ENCODE assay signal across 9 cellular contexts in genomic region chr11:71286701-71287643, GRCh38. TPM values are rescaled to one million over a fixed set of nuclear protein-coding genes. Genes with fewer than 3 reads are reported as not detected.
A peak's percentile ranks its signal among the peaks of the same experiment; 100 is the strongest.
DNase-seq lines count a peak whose midpoint lies in the region; ATAC-seq and TF ChIP-seq lines count a peak whose summit lies in the region.
"Had no signal": no experiment of that assay in that cellular context is flagged by ENCODE, and none has a peak within 500 bp of the region (broad histone marks: within the 10 kb centered on the region; RNA-seq: fewer than 3 reads in every experiment).

No MANE protein-coding gene starts in this region.

- H3K4me1 ChIP-seq in endodermal cell (ENCODE audit: control insufficient read depth, insufficient read depth, low read length), result no peaks in the 10 kb centered on the region

- H3K4me3 Mint-ChIP-seq in endodermal cell (no peak overlapping the region), nephron progenitor cell (no peak overlapping the region)

- peaks cover 35% of the 10 kb centered on the region for H3K9me3 Mint-ChIP-seq in endodermal cell
- H3K9me3 Mint-ChIP-seq in nephron progenitor cell, result peaks cover 39% of the 10 kb centered on the region

- ATAC-seq in stimulated activated naive CD8-positive, alpha-beta T cell treated with anti-CD3 and anti-CD28 coated beads, Interleukin-15, Interleukin-2, amounts not matched to agents 100 U/mL and 50 U/mL, for 24 hours, result no peak

- H3K36me3 ChIP-seq in endodermal cell (ENCODE audit: control insufficient read depth, insufficient read depth, low read length), result no peaks in the 10 kb centered on the region

- H3K4me1 Mint-ChIP-seq in endodermal cell (no peaks in the 10 kb centered on the region), nephron progenitor cell (peaks cover 15% of the 10 kb centered on the region)

- H3K9ac ChIP-seq in endodermal cell (ENCODE audit: extremely low read depth, low read length, poor library complexity, severe bottlenecking), result no peak overlapping the region

- H3K27me3 ChIP-seq in endodermal cell (ENCODE audit: control insufficient read depth, insufficient read depth, low read length, poor library complexity, severe bottlenecking), result no peaks in the 10 kb centered on the region

- TF ChIP-seq CTCF in AG09319 (IDR thresholded peaks at IDR 0.05; ENCODE audit: low read depth, low read length) (no peak), endodermal cell (conservative IDR thresholded peaks at IDR 0.05) (no peak), nephron progenitor cell (IDR thresholded peaks at IDR 0.05) (no peak)

- no peak overlapping the region for H3K27ac ChIP-seq in endodermal cell (ENCODE audit: low read depth, low read length)

- no peak overlapping the region for H3K4me3 ChIP-seq in endodermal cell (ENCODE audit: low read length)

- peaks cover 12% of the 10 kb centered on the region for H3K9me3 ChIP-seq in endodermal cell (ENCODE audit: control insufficient read depth, low read length)

- no peak overlapping the region for H3K27ac Mint-ChIP-seq in endodermal cell
- no peak overlapping the region for H3K27ac Mint-ChIP-seq in nephron progenitor cell

- DNase-seq in AG09319 (ENCODE audit: extremely low read depth, low read depth), result peak; percentile 97
- DNase-seq in LoVo (ENCODE audit: low spot score), result peak; percentile 15
- peak; percentile 54 for DNase-seq in endodermal cell
- DNase-seq in nucleus accumbens (lab: John Stamatoyannopoulos, UW), result peak in 29 of 56 donors; percentile 3 to 66 (median 25)
- no peak for DNase-seq in nephron progenitor cell
- no peak for DNase-seq in stimulated activated naive CD8-positive, alpha-beta T cell treated with anti-CD3 and anti-CD28 coated beads, Interleukin-15, Interleukin-2, amounts not matched to agents 100 U/mL and 50 U/mL, for 24 hours
- no peak for DNase-seq in stimulated activated CD8-positive, alpha-beta memory T cell treated with anti-CD3 and anti-CD28 coated beads, Interleukin-4, amount 100 ng/mL, for 48 hours
- DNase-seq in NCI-H2107 treated with DMSO at 0.1 percent for 48 hours (lab: John Stamatoyannopoulos, UW; ENCODE audit: unreplicated experiment), result no peak
- DNase-seq: NCI-H82 had no signal

- 80 to 85% methylated on average over 13 to 14 of the region's 14 CpGs for WGBS in endodermal cell (ENCODE audit: insufficient coverage in 1 of 2, insufficient read length in 1 of 2), 2 experiments

- H3K27me3 Mint-ChIP-seq in endodermal cell (ENCODE audit: insufficient read depth), result peaks cover 16% of the 10 kb centered on the region
- peaks cover 28% of the 10 kb centered on the region for H3K27me3 Mint-ChIP-seq in nephron progenitor cell (ENCODE audit: low read depth, poor library complexity)

- H3K36me3 Mint-ChIP-seq in endodermal cell (ENCODE audit: low read depth) (no peaks in the 10 kb centered on the region), nephron progenitor cell (ENCODE audit: low read depth) (peaks cover 6% of the 10 kb centered on the region)

RNA-seq across cellular contexts. Expression of gene SHANK2, which starts 34.6 kb away (rescaled TPM):
- total RNA-seq in endodermal cell, result 10 to 100 TPM; 22.3 to 49.6 TPM
- polyA plus RNA-seq in endodermal cell (2013, experiment 1 of 2), result 6.4 TPM
- polyA plus RNA-seq in endodermal cell (2013, experiment 2 of 2), result 7.0 TPM

Comparison
In these comparisons a context has a peak if more than half of its experiments do, and no peak if none do; other contexts are left out.
1. DNase-seq: peak in AG09319 (single experiment), LoVo (single experiment), endodermal cell (single experiment) and nucleus accumbens (29 of 56); none in nephron progenitor cell (single experiment), stimulated activated naive CD8-positive, alpha-beta T cell treated with anti-CD3 and anti-CD28 coated beads, Interleukin-15, Interleukin-2, amounts not matched to agents 100 U/mL and 50 U/mL, for 24 hours (single experiment), stimulated activated CD8-positive, alpha-beta memory T cell treated with anti-CD3 and anti-CD28 coated beads, Interleukin-4, amount 100 ng/mL, for 48 hours (single experiment) and NCI-H2107 treated with DMSO at 0.1 percent for 48 hours (single experiment).